ENCODE assay signal across 26 cellular contexts in genomic region chr16:56836410-56836834, GRCh38. TPM values are rescaled to one million over a fixed set of nuclear protein-coding genes. Genes with fewer than 3 reads are reported as not detected.
A peak's percentile ranks its signal among the peaks of the same experiment; 100 is the strongest.
DNase-seq lines count a peak whose midpoint lies in the region; ATAC-seq and TF ChIP-seq lines count a peak whose summit lies in the region.
"Had no signal": no experiment of that assay in that cellular context is flagged by ENCODE, and none has a peak within 500 bp of the region (broad histone marks: within the 10 kb centered on the region; RNA-seq: fewer than 3 reads in every experiment).

No MANE protein-coding gene starts in this region.

- intact Hi-C loops in left lung (cut with DNase I) (no loop called here), lower leg skin (cut with DNase I; ENCODE audit: low total_unique reads) (no loop called here)

- no peak overlapping the region for H3K9ac ChIP-seq in SK-N-MC (ENCODE audit: insufficient read length)

- no peak overlapping the region for H3K27ac ChIP-seq in CD4-positive, CD25-positive, alpha-beta regulatory T cell (ENCODE audit: insufficient read depth, low read length, poor library complexity, severe bottlenecking)
- H3K27ac ChIP-seq in SK-N-MC (peak overlapping the region; percentile 89), left lung (peak overlapping the region; percentile 3 to 55)
- H3K27ac ChIP-seq: tibial artery, VCaP had no signal

- no peaks in the 10 kb centered on the region for H3K9me3 Mint-ChIP-seq in CD4-positive, CD25-positive, alpha-beta regulatory T cell
- H3K9me3 Mint-ChIP-seq: mesothelial cell of epicardium; nephron; T-helper 1 cell treated with Interleukin-12 subunit alpha and Interleukin-12 subunit beta and Interleukin-4 antibody, amounts not matched to agents 30 μg/mL and 1 μg/mL, for 36 hours had no signal

- DNase-seq in AG09309 (ENCODE audit: low read depth) = peak; percentile 31
- DNase-seq in CD4-positive, CD25-positive, alpha-beta regulatory T cell = no peak
- DNase-seq in SK-N-MC (ENCODE audit: low read depth, low spot score) = peak; percentile 20
- peak in 1 of 2 donors; percentile 59 for DNase-seq in left lung
- no peak for DNase-seq in lower leg skin (ENCODE audit: low spot score in 2 of 2)
- DNase-seq: activated CD4-positive, alpha-beta T cell treated with anti-CD3 and anti-CD28 coated beads, Interleukin-2, amount 50 U/mL, for 1 hour; aorta; effector CD8-positive, alpha-beta T cell; NCI-H1105; NCI-H524 treated with DMSO at 0.1 percent for 48 hours; posterior cingulate gyrus; SHP77; stimulated activated CD4-positive, alpha-beta T cell treated with anti-CD3 and anti-CD28 coated beads, Interleukin-2, amount 100 ng/mL, for 24 hours; stimulated activated naive CD4-positive, alpha-beta T cell; tibial artery had no signal

- no peak overlapping the region for H3K4me3 ChIP-seq in AG09309 (ENCODE audit: control insufficient read depth, low read depth, low read length)
- H3K4me3 ChIP-seq in CD4-positive, CD25-positive, alpha-beta regulatory T cell (ENCODE audit: low read depth, low read length) = no peak overlapping the region
- H3K4me3 ChIP-seq in SK-N-MC = no peak overlapping the region
- no peak overlapping the region for H3K4me3 ChIP-seq in left lung
- no peak overlapping the region for H3K4me3 ChIP-seq in lower leg skin (ENCODE audit: low read depth, poor library complexity, severe bottlenecking)
- H3K4me3 ChIP-seq: tibial artery had no signal

- H3K4me1 Mint-ChIP-seq in CD4-positive, CD25-positive, alpha-beta regulatory T cell = peaks cover 0 to 20% (median 6%) of the 10 kb centered on the region in 4 donors
- H3K4me1 Mint-ChIP-seq: nephron had no signal

- peaks cover 73% of the 10 kb centered on the region for H3K36me3 Mint-ChIP-seq in CD4-positive, CD25-positive, alpha-beta regulatory T cell

- no peaks in the 10 kb centered on the region for H3K4me1 ChIP-seq in CD4-positive, CD25-positive, alpha-beta regulatory T cell (ENCODE audit: control insufficient read depth, insufficient read depth, low read length, poor library complexity, severe bottlenecking)
- H3K4me1 ChIP-seq in left lung = peaks cover 2 to 8% of the 10 kb centered on the region in 2 donors
- H3K4me1 ChIP-seq: tibial artery had no signal

- H3K27me3 Mint-ChIP-seq in CD4-positive, CD25-positive, alpha-beta regulatory T cell = no peaks in the 10 kb centered on the region

- TF ChIP-seq CTCF in AG09309 (IDR thresholded peaks at IDR 0.05; ENCODE audit: control insufficient read depth, insufficient read depth, low read depth, low read length, missing control alignments) = no peak
- no peak for TF ChIP-seq CTCF in left lung (IDR thresholded peaks at IDR 0.05)
- no peak for TF ChIP-seq CTCF in lower leg skin (IDR thresholded peaks at IDR 0.05)

- WGBS in lower leg skin, 2 donors = 45 to 70% methylated on average over 2 of the region's 2 CpGs

- H3K4me3 Mint-ChIP-seq in CD4-positive, CD25-positive, alpha-beta regulatory T cell = no peak overlapping the region
- H3K4me3 Mint-ChIP-seq: mesothelial cell of epicardium; nephron; T-helper 1 cell treated with Interleukin-12 subunit alpha and Interleukin-12 subunit beta and Interleukin-4 antibody, amounts not matched to agents 30 μg/mL and 1 μg/mL, for 36 hours had no signal

- peak overlapping the region in 2 of 3 donors; percentile 20 to 77 for H3K27ac Mint-ChIP-seq in CD4-positive, CD25-positive, alpha-beta regulatory T cell
- H3K27ac Mint-ChIP-seq: mesothelial cell of epicardium; nephron; T-helper 1 cell treated with Interleukin-12 subunit alpha and Interleukin-12 subunit beta and Interleukin-4 antibody, amounts not matched to agents 30 μg/mL and 1 μg/mL, for 36 hours had no signal

- H3K27me3 ChIP-seq in CD4-positive, CD25-positive, alpha-beta regulatory T cell (ENCODE audit: control insufficient read depth, insufficient read depth, low read length) = no peaks in the 10 kb centered on the region
- H3K27me3 ChIP-seq in left lung = no peaks in the 10 kb centered on the region
- H3K27me3 ChIP-seq: tibial artery had no signal

- no peaks in the 10 kb centered on the region for H3K9me3 ChIP-seq in CD4-positive, CD25-positive, alpha-beta regulatory T cell (ENCODE audit: control insufficient read depth in 2 of 2, low read length in 2 of 2)
- no peaks in the 10 kb centered on the region for H3K9me3 ChIP-seq in SK-N-MC (ENCODE audit: low read depth, low read length)
- H3K9me3 ChIP-seq in left lung = no peaks in the 10 kb centered on the region
- H3K9me3 ChIP-seq: tibial artery had no signal

- TF ChIP-seq POLR2A in lower leg skin (IDR thresholded peaks at IDR 0.05) = no peak

- peaks cover 67% of the 10 kb centered on the region for H3K36me3 ChIP-seq in CD4-positive, CD25-positive, alpha-beta regulatory T cell (ENCODE audit: control insufficient read depth, insufficient read depth, low read length)
- peaks cover 7% of the 10 kb centered on the region; the same call in 1 of the 2 replicates for H3K36me3 ChIP-seq in SK-N-MC (ENCODE audit: insufficient read depth, low read length)
- H3K36me3 ChIP-seq in left lung = peaks cover 0 to 96% of the 10 kb centered on the region in 2 donors

- ATAC-seq in CD4-positive, CD25-positive, alpha-beta regulatory T cell (ENCODE audit: low read depth in 2 of 2) = no peak
- ATAC-seq in left lung (peak; percentile 80), GM18517 (IDR thresholded peaks at IDR 0.05; ENCODE audit: unreplicated experiment) (no peak), HG03432 (IDR thresholded peaks at IDR 0.05; ENCODE audit: unreplicated experiment) (no peak)
- ATAC-seq: esophagus mucosa had no signal

RNA-seq across cellular contexts. Expression of gene SLC12A3, which starts 28.6 kb away (rescaled TPM):
- not detected for total RNA-seq in CD4-positive, CD25-positive, alpha-beta regulatory T cell
- polyA plus RNA-seq in CD4-positive, CD25-positive, alpha-beta regulatory T cell = not detected
- total RNA-seq in left lung (not detected), lower leg skin (not detected)
- total RNA-seq: aorta, cerebellum, esophagus mucosa, glomerular endothelial cell, H4, mesothelial cell of epicardium, skeletal muscle tissue had no signal
- polyA plus RNA-seq: aorta had no signal

Comparison
In these comparisons a context has a peak if more than half of its experiments do, and no peak if none do; other contexts are left out.
1. DNase-seq: peak in AG09309 (single experiment) and SK-N-MC (single experiment); none in CD4-positive, CD25-positive, alpha-beta regulatory T cell (0 of 3) and lower leg skin (0 of 2).